In genomic region chr2:130873700-130874346, GRCh38 we compare ENCODE assay signal across 1 cellular context.
TF ChIP-seq lines count a peak whose summit lies in the region.

No MANE protein-coding gene starts in this region.

TF ChIP-seq in WTC11, 78 proteins besides CTCF, POLR2A, EP300 and RAD21 (continued from another document):
- TF ChIP-seq STAT6 (CRISPR knock-in tag; conservative IDR thresholded peaks at IDR 0.05; ENCODE audit: low read depth), result no peak
- no peak for TF ChIP-seq EMX1 (CRISPR knock-in tag; IDR thresholded peaks at IDR 0.05)
- TF ChIP-seq, protein P1, sequence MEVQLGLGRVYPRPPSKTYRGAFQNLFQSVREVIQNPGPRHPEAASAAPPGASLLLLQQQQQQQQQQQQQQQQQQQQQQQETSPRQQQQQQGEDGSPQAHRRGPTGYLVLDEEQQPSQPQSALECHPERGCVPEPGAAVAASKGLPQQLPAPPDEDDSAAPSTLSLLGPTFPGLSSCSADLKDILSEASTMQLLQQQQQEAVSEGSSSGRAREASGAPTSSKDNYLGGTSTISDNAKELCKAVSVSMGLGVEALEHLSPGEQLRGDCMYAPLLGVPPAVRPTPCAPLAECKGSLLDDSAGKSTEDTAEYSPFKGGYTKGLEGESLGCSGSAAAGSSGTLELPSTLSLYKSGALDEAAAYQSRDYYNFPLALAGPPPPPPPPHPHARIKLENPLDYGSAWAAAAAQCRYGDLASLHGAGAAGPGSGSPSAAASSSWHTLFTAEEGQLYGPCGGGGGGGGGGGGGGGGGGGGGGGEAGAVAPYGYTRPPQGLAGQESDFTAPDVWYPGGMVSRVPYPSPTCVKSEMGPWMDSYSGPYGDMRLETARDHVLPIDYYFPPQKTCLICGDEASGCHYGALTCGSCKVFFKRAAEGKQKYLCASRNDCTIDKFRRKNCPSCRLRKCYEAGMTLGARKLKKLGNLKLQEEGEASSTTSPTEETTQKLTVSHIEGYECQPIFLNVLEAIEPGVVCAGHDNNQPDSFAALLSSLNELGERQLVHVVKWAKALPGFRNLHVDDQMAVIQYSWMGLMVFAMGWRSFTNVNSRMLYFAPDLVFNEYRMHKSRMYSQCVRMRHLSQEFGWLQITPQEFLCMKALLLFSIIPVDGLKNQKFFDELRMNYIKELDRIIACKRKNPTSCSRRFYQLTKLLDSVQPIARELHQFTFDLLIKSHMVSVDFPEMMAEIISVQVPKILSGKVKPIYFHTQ (CRISPR knock-in tag; IDR thresholded peaks at IDR 0.05), result no peak
